In the genomic region with DNA sequence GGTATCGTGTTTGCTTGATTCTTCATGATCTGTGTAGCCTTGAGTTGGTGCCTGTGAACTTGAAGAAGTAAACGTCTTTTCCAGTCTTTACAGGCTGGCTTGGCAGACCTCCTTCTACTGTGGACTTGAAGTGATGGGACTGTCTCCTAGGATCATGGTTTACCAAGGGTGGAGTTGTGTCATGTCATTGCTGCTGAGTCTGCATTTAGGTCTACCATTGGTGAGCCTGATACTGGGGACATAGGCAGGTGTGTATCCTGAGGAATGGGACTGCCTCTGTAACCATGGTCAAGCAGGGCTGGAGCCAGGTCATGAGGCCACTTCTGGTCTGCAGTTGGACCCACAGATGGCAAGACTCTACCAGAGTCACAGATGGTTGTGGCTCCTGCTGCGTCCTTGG, we compare ENCODE assay signal across 23 cellular contexts. TPM values are rescaled to one million over a fixed set of nuclear protein-coding genes. Genes with fewer than 3 reads are reported as not detected.
DNase-seq lines count a peak whose midpoint lies in the region; ATAC-seq, FAIRE-seq and TF ChIP-seq lines count a peak whose summit lies in the region.
"Had no signal": no experiment of that assay in that cellular context is flagged by ENCODE, and none has a peak within 500 bp of the region (broad histone marks: within the 10 kb centered on the region; RNA-seq: fewer than 3 reads in every experiment).

No MANE protein-coding gene starts in this region.

- no peak for TF ChIP-seq CTCF in A549 (IDR thresholded peaks at IDR 0.05)
- TF ChIP-seq CTCF in bronchial epithelial cell (IDR thresholded peaks at IDR 0.05; ENCODE audit: insufficient read depth, low read length, severe bottlenecking), result no peak
- no peak for TF ChIP-seq CTCF in neural progenitor cell (IDR thresholded peaks at IDR 0.05)
- TF ChIP-seq CTCF in coronary artery (IDR thresholded peaks at IDR 0.05), result no peak

- ATAC-seq in A549, result no peak
- ATAC-seq: CD8-positive, alpha-beta T cell had no signal

- TF ChIP-seq EP300 in A549 (IDR thresholded peaks at IDR 0.05), result no peak

- H3K27me3 ChIP-seq in bronchial epithelial cell (ENCODE audit: control insufficient read depth, insufficient read depth, low read length) (no peaks in the 10 kb centered on the region), trophoblast cell (ENCODE audit: insufficient read depth, low read length) (no peaks in the 10 kb centered on the region), neural progenitor cell (no peaks in the 10 kb centered on the region)
- H3K27me3 ChIP-seq: BLaER1 treated with 17β-estradiol and CSF1 and Interleukin-3, amounts not matched to agents 10 nM and 100 nM had no signal

- CTCF ChIA-PET in A549 (lab: Yijun Ruan, JAX), result no interaction called here

- POLR2A ChIA-PET in A549 (lab: Yijun Ruan, JAX), result no interaction called here

- 27% methylated on average over 3 of the region's 3 CpGs for WGBS in A549 (ENCODE audit: missing lambda C conversion rate)
- no CpG with 5 or more reads among the region's 3 CpGs for WGBS in trophoblast cell (ENCODE audit: extremely low coverage, insufficient coverage, insufficient read length)

- H3K27ac ChIP-seq in A549, result no peak overlapping the region
- H3K27ac ChIP-seq in trophoblast cell (ENCODE audit: low read depth, low read length), result no peak overlapping the region
- H3K27ac ChIP-seq in neural progenitor cell, result no peak overlapping the region
- no peak overlapping the region for H3K27ac ChIP-seq in coronary artery
- H3K27ac ChIP-seq: BLaER1 treated with 17β-estradiol and CSF1 and Interleukin-3, amounts not matched to agents 10 nM and 100 nM; C4-2B had no signal

- no peaks in the 10 kb centered on the region for H3F3A ChIP-seq in neural progenitor cell (ENCODE audit: low read depth)

- no peaks in the 10 kb centered on the region for H3K36me3 ChIP-seq in bronchial epithelial cell (ENCODE audit: control insufficient read depth, insufficient read depth, low read length)
- H3K36me3 ChIP-seq in trophoblast cell (ENCODE audit: control insufficient read depth in 1 of 2, insufficient read depth in 2 of 2, low read length in 2 of 2), result no peaks in the 10 kb centered on the region
- H3K36me3 ChIP-seq in neural progenitor cell, result no peaks in the 10 kb centered on the region

- H3K79me2 ChIP-seq in trophoblast cell (ENCODE audit: control insufficient read depth, insufficient read depth, low read length, poor library complexity) (no peaks in the 10 kb centered on the region), neural progenitor cell (ENCODE audit: low read depth) (no peaks in the 10 kb centered on the region)

- H3K18ac ChIP-seq in trophoblast cell (ENCODE audit: low read length), result no peak overlapping the region

- no peak overlapping the region for H4K91ac ChIP-seq in trophoblast cell (ENCODE audit: low read depth, low read length)

- H3K4me2 ChIP-seq in A549, result no peak overlapping the region
- no peak overlapping the region for H3K4me2 ChIP-seq in trophoblast cell (ENCODE audit: low read length)
- H3K4me2 ChIP-seq in neural progenitor cell, result no peak overlapping the region
- H3K4me2 ChIP-seq: BLaER1 treated with 17β-estradiol and CSF1 and Interleukin-3, amounts not matched to agents 10 nM and 100 nM had no signal

- no peak overlapping the region for H2AK5ac ChIP-seq in trophoblast cell (ENCODE audit: low read length)

- no peak overlapping the region for H4K8ac ChIP-seq in trophoblast cell (ENCODE audit: low read depth, low read length)

- H3K27me3 Mint-ChIP-seq in neural progenitor cell (ENCODE audit: insufficient read depth, low read depth), result no peaks in the 10 kb centered on the region

- H3K9me3 ChIP-seq in A549 (peaks cover 3% of the 10 kb centered on the region; the same call in 1 of the 3 replicates), trophoblast cell (ENCODE audit: insufficient read depth, low read depth, low read length) (peaks cover 5% of the 10 kb centered on the region), neural progenitor cell (ENCODE audit: low read depth) (no peaks in the 10 kb centered on the region)

- H2BK5ac ChIP-seq in trophoblast cell (ENCODE audit: low read depth, low read length, poor library complexity), result no peak overlapping the region

- no peak overlapping the region for H3K4me3 Mint-ChIP-seq in neural progenitor cell
- H3K4me3 Mint-ChIP-seq: B cell; CD4-positive, alpha-beta T cell; CD8-positive, alpha-beta T cell had no signal

- H3K27ac Mint-ChIP-seq in neural progenitor cell, result no peak overlapping the region
- H3K27ac Mint-ChIP-seq: B cell; CD4-positive, alpha-beta T cell; CD8-positive, alpha-beta T cell had no signal

- no peak overlapping the region for H3K14ac ChIP-seq in trophoblast cell (ENCODE audit: low read length)

- H3K9ac ChIP-seq in trophoblast cell (ENCODE audit: low read length) (peak overlapping the region; percentile 45), neural progenitor cell (no peak overlapping the region)
- H3K9ac ChIP-seq: BLaER1 treated with 17β-estradiol and CSF1 and Interleukin-3, amounts not matched to agents 10 nM and 100 nM had no signal

- H3K23ac ChIP-seq in trophoblast cell (ENCODE audit: low read length), result no peak overlapping the region

- DNase-seq in A549 (ENCODE audit: low read depth in 1 of 2, low spot score in 1 of 2) (no peak), H54 (ENCODE audit: insufficient read length, low spot score) (no peak), bronchial epithelial cell (ENCODE audit: low read depth) (no peak), trophoblast cell (no peak), neural progenitor cell (ENCODE audit: low spot score) (no peak), T-helper 9 cell (no peak), coronary artery (ENCODE audit: low spot score) (no peak)
- DNase-seq: 8988T; AML-193; Caco-2; Calu3; CD4-positive, alpha-beta T cell; CD8-positive, alpha-beta T cell; DMS79 treated with DMSO at 0.1 percent for 48 hours; GF-D8 had no signal

- H4K12ac ChIP-seq in trophoblast cell (ENCODE audit: low read depth, low read length), result no peak overlapping the region

- H2BK12ac ChIP-seq in trophoblast cell (ENCODE audit: low read length), result no peak overlapping the region

- no peak overlapping the region for H3K4ac ChIP-seq in trophoblast cell (ENCODE audit: low read depth, low read length)

- no peak overlapping the region for H2BK120ac ChIP-seq in trophoblast cell (ENCODE audit: insufficient read depth, low read length, poor library complexity)

- H4K20me1 ChIP-seq in neural progenitor cell (ENCODE audit: low read depth), result no peaks in the 10 kb centered on the region
- H4K20me1 ChIP-seq: BLaER1 treated with 17β-estradiol and CSF1 and Interleukin-3, amounts not matched to agents 10 nM and 100 nM had no signal

- no peak for FAIRE-seq in A549 (lab: Jason Lieb, UNC)
- peak; percentile 61 for FAIRE-seq in H54 (lab: Jason Lieb, UNC)
- FAIRE-seq in bronchial epithelial cell (lab: Jason Lieb, UNC), result peak; percentile 79
- FAIRE-seq: A204.1, D721Med, G401.6, GM12891, GM19239 had no signal

- H3K4me1 Mint-ChIP-seq in neural progenitor cell, result peaks cover 2% of the 10 kb centered on the region

- H3K36me3 Mint-ChIP-seq in neural progenitor cell, result no peaks in the 10 kb centered on the region
- H3K36me3 Mint-ChIP-seq: CD8-positive, alpha-beta T cell had no signal

- no peaks in the 10 kb centered on the region for H3K4me1 ChIP-seq in A549
- H3K4me1 ChIP-seq in trophoblast cell (ENCODE audit: control insufficient read depth in 1 of 2, insufficient read depth in 2 of 2, low read length in 2 of 2), result no peaks in the 10 kb centered on the region
- H3K4me1 ChIP-seq in neural progenitor cell, result no peaks in the 10 kb centered on the region
- H3K4me1 ChIP-seq: Caco-2 had no signal

- TF ChIP-seq POLR2A in A549 (IDR thresholded peaks at IDR 0.05; ENCODE audit: low read length) (no peak), H54 (IDR thresholded peaks at IDR 0.05; ENCODE audit: low read depth, low read length) (no peak)

- H2AFZ ChIP-seq in trophoblast cell (ENCODE audit: insufficient read depth, low read length, poor library complexity) (no peak overlapping the region), neural progenitor cell (replicated peaks) (no peak overlapping the region)

- peaks cover 8% of the 10 kb centered on the region for H3K9me3 Mint-ChIP-seq in neural progenitor cell

- TF ChIP-seq RAD21 in A549 (conservative IDR thresholded peaks at IDR 0.05 in 1 of 2, IDR thresholded peaks at IDR 0.05 in 1 of 2), result no peak

- H3K4me3 ChIP-seq in A549, result no peak overlapping the region
- H3K4me3 ChIP-seq in bronchial epithelial cell (ENCODE audit: low read depth, low read length), result no peak overlapping the region
- peak overlapping the region; percentile 49 for H3K4me3 ChIP-seq in trophoblast cell (ENCODE audit: low read depth, low read length)
- no peak overlapping the region for H3K4me3 ChIP-seq in neural progenitor cell
- no peak overlapping the region for H3K4me3 ChIP-seq in coronary artery
- H3K4me3 ChIP-seq: BLaER1 treated with 17β-estradiol and CSF1 and Interleukin-3, amounts not matched to agents 10 nM and 100 nM had no signal

- H3K79me1 ChIP-seq in trophoblast cell (ENCODE audit: low read length), result no peaks in the 10 kb centered on the region

TF ChIP-seq in A549, 52 proteins besides CTCF, POLR2A, EP300 and RAD21:
- no peak for TF ChIP-seq SMC3 (IDR thresholded peaks at IDR 0.05)
- TF ChIP-seq MAFK (IDR thresholded peaks at IDR 0.05; ENCODE audit: partially characterized antibody), result peak; percentile 50

RNA-seq across cellular contexts. Expression of gene PPP1R12A, which starts 20.7 kb away (rescaled TPM):
- polyA plus RNA-seq in A549 (2011; rRNA removed), result 48.5 and 74.8 TPM in 2 replicates
- 10.9 TPM in 2 replicates for polyA plus RNA-seq in A549 (2012; cell fraction: cytosol; rRNA removed)
- polyA plus RNA-seq in A549 (2012; cell fraction: nucleus; rRNA removed), result 14.0 and 15.0 TPM in 2 replicates
- polyA plus RNA-seq in A549 (2017; fragmentation: RNase III; extraction: RNeasy Plus Mini Kit Qiagen cat#74134 plus additional on column Dnase treatment), result 28.0 to 32.0 TPM (median 29.4 TPM) in 3 replicates
- 80.9 and 86.0 TPM in 2 replicates for polyA minus RNA-seq in A549 (2011; rRNA and poly(A)+ RNA removed)
- 56.9 and 86.9 TPM in 2 replicates for total RNA-seq in bronchial epithelial cell
- polyA plus RNA-seq in trophoblast cell (2013), result 142 and 152 TPM in 2 replicates
- total RNA-seq in neural progenitor cell (ENCODE audit: low replicate concordance), result 63.2 and 86.7 TPM in 2 replicates
